Comparison of ENCODE assay signal across 1 cellular context in genomic region chr9:81690251-81690851, GRCh38.
TF ChIP-seq lines count a peak whose summit lies in the region.

No MANE protein-coding gene starts in this region.

TF ChIP-seq in H1, 55 proteins besides CTCF, POLR2A, EP300 and RAD21:
- TF ChIP-seq ASH2L (IDR thresholded peaks at IDR 0.05; ENCODE audit: low read length) (peak; percentile 88), TCF12 (IDR thresholded peaks at IDR 0.05; ENCODE audit: low read depth, low read length) (no peak), KDM1A (IDR thresholded peaks at IDR 0.05; ENCODE audit: borderline replicate concordance, low read length) (no peak), RBBP5 (IDR thresholded peaks at IDR 0.05; ENCODE audit: borderline replicate concordance, low read depth, low read length) (0 out of 2 replicates have a peak, but pooled peaks have one; percentile 38), USF2 (IDR thresholded peaks at IDR 0.05; ENCODE audit: low read length) (no peak), FOSL1 (IDR thresholded peaks at IDR 0.05; ENCODE audit: insufficient read depth, low read depth, low read length) (no peak), HDAC2 (IDR thresholded peaks at IDR 0.05; ENCODE audit: borderline replicate concordance in 1 of 2, low read depth in 2 of 2, low read length in 2 of 2) (peak in 1 of 2 experiments; percentile 49; a peak in 1 of 4 replicates), E2F6 (IDR thresholded peaks at IDR 0.05) (peak; percentile 77; the same call in 1 of the 2 replicates), SAP30 (IDR thresholded peaks at IDR 0.05; ENCODE audit: insufficient read depth, insufficient replicate concordance, low read length) (no peak), CBX8 (IDR thresholded peaks at IDR 0.05; ENCODE audit: borderline replicate concordance, low read depth, low read length) (no peak), SIN3A (conservative IDR thresholded peaks at IDR 0.05 in 1 of 2, IDR thresholded peaks at IDR 0.05 in 1 of 2; ENCODE audit: low read depth in 1 of 2, low read length in 2 of 2) (no peak), CHD1 (IDR thresholded peaks at IDR 0.05; ENCODE audit: low read depth, low read length) (no peak), MAFK (IDR thresholded peaks at IDR 0.05; ENCODE audit: low read depth, low read length) (no peak), POLR2AphosphoS5 (IDR thresholded peaks at IDR 0.05; ENCODE audit: low read depth, low read length) (no peak), SUZ12 (IDR thresholded peaks at IDR 0.05; ENCODE audit: low read length) (no peak), HDAC6 (IDR thresholded peaks at IDR 0.05; ENCODE audit: low read depth, low read length) (no peak), TAF1 (IDR thresholded peaks at IDR 0.05; ENCODE audit: low read depth, low read length) (peak; percentile 46; the same call in 1 of the 2 replicates), CHD2 (IDR thresholded peaks at IDR 0.05; ENCODE audit: low read length) (peak; percentile 37; the same call in 1 of the 2 replicates), ZNF274 (IDR thresholded peaks at IDR 0.05; ENCODE audit: borderline replicate concordance, extremely low read depth, low read length) (no peak), GABPA (IDR thresholded peaks at IDR 0.05; ENCODE audit: borderline replicate concordance, insufficient read depth, low read length) (no peak), SP1 (IDR thresholded peaks at IDR 0.05; ENCODE audit: low read depth, low read length) (peak; percentile 82), RFX5 (IDR thresholded peaks at IDR 0.05; ENCODE audit: borderline replicate concordance, low read depth, low read length) (no peak), CBX5 (IDR thresholded peaks at IDR 0.05; ENCODE audit: low read depth, low read length) (no peak), BCL11A (IDR thresholded peaks at IDR 0.05; ENCODE audit: low read depth in 2 of 2, low read length in 2 of 2) (no peak), ATF3 (IDR thresholded peaks at IDR 0.05; ENCODE audit: insufficient read depth, low read depth, low read length) (no peak), JUND (IDR thresholded peaks at IDR 0.05; ENCODE audit: low read length) (no peak), CHD7 (IDR thresholded peaks at IDR 0.05; ENCODE audit: insufficient replicate concordance, low read length) (no peak)
